ENCODE assay signal across 21 cellular contexts in genomic region chr6:20448828-20449227, GRCh38. TPM values are rescaled to one million over a fixed set of nuclear protein-coding genes. Genes with fewer than 3 reads are reported as not detected.
DNase-seq lines count a peak whose midpoint lies in the region; ATAC-seq and TF ChIP-seq lines count a peak whose summit lies in the region.
"Had no signal": no experiment of that assay in that cellular context is flagged by ENCODE, and none has a peak within 500 bp of the region (broad histone marks: within the 10 kb centered on the region; RNA-seq: fewer than 3 reads in every experiment).

No MANE protein-coding gene starts in this region.

- no peaks in the 10 kb centered on the region for H3F3A ChIP-seq in GM23338 (replicated peaks; ENCODE audit: low read depth)

- peaks cover 100% of the 10 kb centered on the region for H3K79me2 ChIP-seq in GM23338 (replicated peaks; ENCODE audit: insufficient read depth)

- H3K36me3 ChIP-seq in GM23338 (ENCODE audit: insufficient read depth): no peaks in the 10 kb centered on the region
- no peaks in the 10 kb centered on the region for H3K36me3 ChIP-seq in liver (ENCODE audit: control insufficient read depth in 4 of 4, insufficient read depth in 3 of 4, low read depth in 1 of 4, low read length in 3 of 4)

- no peak overlapping the region for H3K27ac ChIP-seq in GM23338 (ENCODE audit: low read depth)
- peak overlapping the region; percentile 67 to 73 for H3K27ac ChIP-seq in liver (ENCODE audit: low read depth in 1 of 2, low read length in 2 of 2)

- DNase-seq in GM23338 (ENCODE audit: low spot score) (no peak), progenitor cell of endocrine pancreas (ENCODE audit: low spot score, unreplicated experiment) (no peak), NOMO-1 treated with DMSO at 0.1 percent for 48 hours (lab: John Stamatoyannopoulos, UW; ENCODE audit: unreplicated experiment) (no peak), NCI-H748 treated with DMSO at 0.1 percent for 48 hours (lab: John Stamatoyannopoulos, UW) (no peak)
- DNase-seq in central memory CD8-positive, alpha-beta T cell (ENCODE audit: low spot score in 2 of 2): no peak
- DNase-seq: AML-193; C1 segment of cervical spinal cord; CD8-positive, alpha-beta T cell; GOT3; Kasumi-1; NCI-H1417; NCI-H1694 treated with DMSO at 0.1 percent for 48 hours; NCI-H2081 treated with DMSO at 0.1 percent for 48 hours; NCI-H2171 treated with DMSO at 0.1 percent for 48 hours; NCI-H526 treated with DMSO at 0.1 percent for 48 hours; NK-92 treated with Interleukin-12 subunit alpha and Interleukin-12 subunit beta, amount 100 ng/mL, for 24 hours; SIG-M5; SK-N-SH had no signal

- H3K9me3 ChIP-seq in liver (ENCODE audit: control insufficient read depth in 4 of 4, low read length in 3 of 4): no peaks in the 10 kb centered on the region
- H3K9me3 ChIP-seq: SK-N-SH had no signal

- H3K27ac Mint-ChIP-seq in GM23338: 0 out of 2 replicates have a peak overlapping the region, but pooled peaks have one; percentile 5
- H3K27ac Mint-ChIP-seq in central memory CD8-positive, alpha-beta T cell (ENCODE audit: low read depth): peak overlapping the region; percentile 58
- H3K27ac Mint-ChIP-seq in progenitor cell of endocrine pancreas: peak overlapping the region; percentile 53

- no peaks in the 10 kb centered on the region for H3K27me3 ChIP-seq in GM23338 (ENCODE audit: insufficient read depth)
- no peaks in the 10 kb centered on the region for H3K27me3 ChIP-seq in liver (ENCODE audit: control insufficient read depth in 4 of 4, insufficient read depth in 4 of 4, low read length in 3 of 4)

- ATAC-seq in GM23338 (no peak), HG03520 (IDR thresholded peaks at IDR 0.05; ENCODE audit: unreplicated experiment) (no peak)
- no peak for ATAC-seq in central memory CD8-positive, alpha-beta T cell (replicated peaks; ENCODE audit: extremely low read depth, poor library complexity, severe bottlenecking)
- ATAC-seq: CD8-positive, alpha-beta T cell; Panc1 had no signal

- no peak overlapping the region for H3K9ac ChIP-seq in liver (ENCODE audit: low read depth in 1 of 2, low read length in 2 of 2)
- H3K9ac ChIP-seq: SK-N-SH had no signal

- H4K20me1 ChIP-seq in GM23338 (replicated peaks; ENCODE audit: insufficient read depth): peaks cover 86% of the 10 kb centered on the region

- H3K9me3 Mint-ChIP-seq in GM23338 (no peaks in the 10 kb centered on the region), progenitor cell of endocrine pancreas (ENCODE audit: low read depth) (peaks cover 16% of the 10 kb centered on the region)
- no peaks in the 10 kb centered on the region for H3K9me3 Mint-ChIP-seq in central memory CD8-positive, alpha-beta T cell
- H3K9me3 Mint-ChIP-seq: CD8-positive, alpha-beta T cell had no signal

- H3K4me1 Mint-ChIP-seq in GM23338 (peaks cover 42% of the 10 kb centered on the region), progenitor cell of endocrine pancreas (ENCODE audit: low read depth) (peaks cover 4% of the 10 kb centered on the region)
- H3K4me1 Mint-ChIP-seq in central memory CD8-positive, alpha-beta T cell: peaks cover 82% of the 10 kb centered on the region

- H3K4me1 ChIP-seq in GM23338 (ENCODE audit: insufficient read depth) (peaks cover 35% of the 10 kb centered on the region), liver (ENCODE audit: control insufficient read depth in 4 of 4, insufficient read depth in 4 of 4, low read length in 3 of 4) (peaks cover 10 to 26% (median 20%) of the 10 kb centered on the region in 4 donors)

- no peak overlapping the region for H2AFZ ChIP-seq in GM23338

- 29% methylated on average over 2 of the region's 2 CpGs for WGBS in liver

- TF ChIP-seq RAD21 in liver (IDR thresholded peaks at IDR 0.05): peak; percentile 15 to 27

- H3K36me3 Mint-ChIP-seq in GM23338 (ENCODE audit: low read depth): peaks cover 16% of the 10 kb centered on the region; the same call in 2 of the 3 replicates
- H3K36me3 Mint-ChIP-seq in central memory CD8-positive, alpha-beta T cell (ENCODE audit: insufficient read depth): peaks cover 5% of the 10 kb centered on the region
- H3K36me3 Mint-ChIP-seq in progenitor cell of endocrine pancreas (ENCODE audit: insufficient read depth): peaks cover 30% of the 10 kb centered on the region

- H3K4me3 Mint-ChIP-seq in GM23338 (no peak overlapping the region), progenitor cell of endocrine pancreas (ENCODE audit: low read depth) (no peak overlapping the region)
- H3K4me3 Mint-ChIP-seq in central memory CD8-positive, alpha-beta T cell: no peak overlapping the region
- H3K4me3 Mint-ChIP-seq: CD8-positive, alpha-beta T cell had no signal

- H3K4me2 ChIP-seq in GM23338: no peak overlapping the region
- H3K4me2 ChIP-seq: SK-N-SH had no signal

- H3K27me3 Mint-ChIP-seq in GM23338 (ENCODE audit: insufficient read depth, low read depth, poor library complexity) (peaks cover 6% of the 10 kb centered on the region), progenitor cell of endocrine pancreas (no peaks in the 10 kb centered on the region)
- no peaks in the 10 kb centered on the region for H3K27me3 Mint-ChIP-seq in central memory CD8-positive, alpha-beta T cell

- H3K9me2 ChIP-seq in GM23338 (ENCODE audit: insufficient read depth): no peaks in the 10 kb centered on the region
- H3K9me2 ChIP-seq: SK-N-SH had no signal

- H3K4me3 ChIP-seq in GM23338 (no peak overlapping the region), liver (ENCODE audit: low read depth in 1 of 3, low read length in 3 of 3) (no peak overlapping the region)

- TF ChIP-seq CTCF in GM23338 (conservative IDR thresholded peaks at IDR 0.05; ENCODE audit: low read depth in 2 of 2): no peak
- TF ChIP-seq CTCF in liver (IDR thresholded peaks at IDR 0.05; ENCODE audit: low read depth, low read length, missing input control): no peak
- TF ChIP-seq CTCF in progenitor cell of endocrine pancreas (IDR thresholded peaks at IDR 0.05; ENCODE audit: unreplicated experiment): no peak

TF ChIP-seq in GM23338, 12 proteins besides CTCF, POLR2A, EP300 and RAD21 (continues in another document):
- no peak for TF ChIP-seq EZH2phosphoT487 (IDR thresholded peaks at IDR 0.05; ENCODE audit: unreplicated experiment)
- no peak for TF ChIP-seq POLR2AphosphoS5 (IDR thresholded peaks at IDR 0.05; ENCODE audit: low read depth)
- TF ChIP-seq EZH2 (IDR thresholded peaks at IDR 0.05; ENCODE audit: low read depth, unreplicated experiment): no peak
- TF ChIP-seq, protein P1, sequence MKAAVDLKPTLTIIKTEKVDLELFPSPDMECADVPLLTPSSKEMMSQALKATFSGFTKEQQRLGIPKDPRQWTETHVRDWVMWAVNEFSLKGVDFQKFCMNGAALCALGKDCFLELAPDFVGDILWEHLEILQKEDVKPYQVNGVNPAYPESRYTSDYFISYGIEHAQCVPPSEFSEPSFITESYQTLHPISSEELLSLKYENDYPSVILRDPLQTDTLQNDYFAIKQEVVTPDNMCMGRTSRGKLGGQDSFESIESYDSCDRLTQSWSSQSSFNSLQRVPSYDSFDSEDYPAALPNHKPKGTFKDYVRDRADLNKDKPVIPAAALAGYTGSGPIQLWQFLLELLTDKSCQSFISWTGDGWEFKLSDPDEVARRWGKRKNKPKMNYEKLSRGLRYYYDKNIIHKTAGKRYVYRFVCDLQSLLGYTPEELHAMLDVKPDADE (IDR thresholded peaks at IDR 0.05): no peak

TF ChIP-seq in liver, 16 proteins besides CTCF, POLR2A, EP300 and RAD21 (continues in another document):
- TF ChIP-seq YY1 (IDR thresholded peaks at IDR 0.05): peak; percentile 50
- peak in 1 of 2 donors; percentile 67 for TF ChIP-seq JUND (IDR thresholded peaks at IDR 0.05)
- TF ChIP-seq, protein P2, sequence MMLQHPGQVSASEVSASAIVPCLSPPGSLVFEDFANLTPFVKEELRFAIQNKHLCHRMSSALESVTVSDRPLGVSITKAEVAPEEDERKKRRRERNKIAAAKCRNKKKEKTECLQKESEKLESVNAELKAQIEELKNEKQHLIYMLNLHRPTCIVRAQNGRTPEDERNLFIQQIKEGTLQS (IDR thresholded peaks at IDR 0.05): no peak
- TF ChIP-seq TAF1 (conservative IDR thresholded peaks at IDR 0.05): no peak
- TF ChIP-seq, protein P3, sequence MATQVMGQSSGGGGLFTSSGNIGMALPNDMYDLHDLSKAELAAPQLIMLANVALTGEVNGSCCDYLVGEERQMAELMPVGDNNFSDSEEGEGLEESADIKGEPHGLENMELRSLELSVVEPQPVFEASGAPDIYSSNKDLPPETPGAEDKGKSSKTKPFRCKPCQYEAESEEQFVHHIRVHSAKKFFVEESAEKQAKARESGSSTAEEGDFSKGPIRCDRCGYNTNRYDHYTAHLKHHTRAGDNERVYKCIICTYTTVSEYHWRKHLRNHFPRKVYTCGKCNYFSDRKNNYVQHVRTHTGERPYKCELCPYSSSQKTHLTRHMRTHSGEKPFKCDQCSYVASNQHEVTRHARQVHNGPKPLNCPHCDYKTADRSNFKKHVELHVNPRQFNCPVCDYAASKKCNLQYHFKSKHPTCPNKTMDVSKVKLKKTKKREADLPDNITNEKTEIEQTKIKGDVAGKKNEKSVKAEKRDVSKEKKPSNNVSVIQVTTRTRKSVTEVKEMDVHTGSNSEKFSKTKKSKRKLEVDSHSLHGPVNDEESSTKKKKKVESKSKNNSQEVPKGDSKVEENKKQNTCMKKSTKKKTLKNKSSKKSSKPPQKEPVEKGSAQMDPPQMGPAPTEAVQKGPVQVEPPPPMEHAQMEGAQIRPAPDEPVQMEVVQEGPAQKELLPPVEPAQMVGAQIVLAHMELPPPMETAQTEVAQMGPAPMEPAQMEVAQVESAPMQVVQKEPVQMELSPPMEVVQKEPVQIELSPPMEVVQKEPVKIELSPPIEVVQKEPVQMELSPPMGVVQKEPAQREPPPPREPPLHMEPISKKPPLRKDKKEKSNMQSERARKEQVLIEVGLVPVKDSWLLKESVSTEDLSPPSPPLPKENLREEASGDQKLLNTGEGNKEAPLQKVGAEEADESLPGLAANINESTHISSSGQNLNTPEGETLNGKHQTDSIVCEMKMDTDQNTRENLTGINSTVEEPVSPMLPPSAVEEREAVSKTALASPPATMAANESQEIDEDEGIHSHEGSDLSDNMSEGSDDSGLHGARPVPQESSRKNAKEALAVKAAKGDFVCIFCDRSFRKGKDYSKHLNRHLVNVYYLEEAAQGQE (IDR thresholded peaks at IDR 0.05): peak; percentile 34
- peak; percentile 71 to 73 for TF ChIP-seq RXRA (IDR thresholded peaks at IDR 0.05)
- no peak for TF ChIP-seq EGR1 (IDR thresholded peaks at IDR 0.05; ENCODE audit: low read depth in 2 of 2)
- no peak for TF ChIP-seq NR2F2 (IDR thresholded peaks at IDR 0.05)
- peak; percentile 78 for TF ChIP-seq HNF4G (IDR thresholded peaks at IDR 0.05)
- no peak for TF ChIP-seq FOXA1 (IDR thresholded peaks at IDR 0.05)
- TF ChIP-seq HNF4A (conservative IDR thresholded peaks at IDR 0.05): peak; percentile 94 to 96

RNA-seq across cellular contexts. Expression of gene E2F3, which starts 47.1 kb away (rescaled TPM):
- total RNA-seq in GM23338 (2014; rRNA removed; shearing (Covaris generic)): 33.5 and 37.2 TPM in 2 replicates
- 26.4 and 27.2 TPM in 2 replicates for polyA plus RNA-seq in GM23338 (2016; fragmentation: Nextera tagmentation; extraction: Ambion mirVana)
- total RNA-seq in liver: 1 to 10 TPM; 1.6 to 5.0 TPM
- 1 to 10 TPM; 1.4 to 2.2 TPM for polyA plus RNA-seq in liver
- total RNA-seq in progenitor cell of endocrine pancreas: 32.5 and 33.2 TPM in 2 replicates

Comparison
In these comparisons a context has a peak if more than half of its experiments do, and no peak if none do; other contexts are left out.
1. H3K27ac Mint-ChIP-seq: peak in every context shown above with its lines; median percentile 58 in central memory CD8-positive, alpha-beta T cell; 53 in progenitor cell of endocrine pancreas; 5 in GM23338.